11 cellular contexts compared by ENCODE assay signal in genomic region chr12:10363665-10363921, GRCh38. TPM values are rescaled to one million over a fixed set of nuclear protein-coding genes. Genes with fewer than 3 reads are reported as not detected.
A peak's percentile ranks its signal among the peaks of the same experiment; 100 is the strongest.
DNase-seq lines count a peak whose midpoint lies in the region; ATAC-seq, FAIRE-seq and TF ChIP-seq lines count a peak whose summit lies in the region.
"Had no signal": no experiment of that assay in that cellular context is flagged by ENCODE, and none has a peak within 500 bp of the region (broad histone marks: within the 10 kb centered on the region; RNA-seq: fewer than 3 reads in every experiment).

No MANE protein-coding gene starts in this region.

- H3K9me3 ChIP-seq in HCT116 (ENCODE audit: control insufficient read depth in 1 of 2, insufficient read depth in 1 of 2, low read depth in 1 of 2, low read length in 2 of 2) (peaks cover 0 to 7% of the 10 kb centered on the region in 2 experiments; a peak in 2 of 4 replicates), keratinocyte (ENCODE audit: control insufficient read depth, low read depth, low read length) (peaks cover 3% of the 10 kb centered on the region), subcutaneous abdominal adipose tissue (ENCODE audit: control insufficient read depth in 5 of 5, low read length in 5 of 5) (peaks cover 0 to 3% (median 0%) of the 10 kb centered on the region in 5 donors)

- H4K20me1 ChIP-seq in HCT116 (ENCODE audit: insufficient read depth) = no peaks in the 10 kb centered on the region
- no peaks in the 10 kb centered on the region for H4K20me1 ChIP-seq in keratinocyte (ENCODE audit: control insufficient read depth, extremely low read depth, insufficient read depth, low read length)

- no peak overlapping the region for H3K4me3 Mint-ChIP-seq in activated T-helper 17 cell treated with anti-CD3 and anti-CD28 coated beads, Interleukin-2, amount 50 U/mL, for 72 hours
- H3K4me3 Mint-ChIP-seq: activated CD8-positive, alpha-beta memory T cell treated with anti-CD3 and anti-CD28 coated beads, Interleukin-2, amount 10 ng/mL, durations not matched to agents 7 days and 5 days; nephron had no signal

- peaks cover 37 to 52% of the 10 kb centered on the region in 2 experiments; a peak in 3 of 4 replicates for H3K4me1 ChIP-seq in HCT116 (ENCODE audit: control insufficient read depth in 1 of 2, insufficient read depth in 2 of 2, low read length in 2 of 2)
- peaks cover 44% of the 10 kb centered on the region for H3K4me1 ChIP-seq in keratinocyte (ENCODE audit: control insufficient read depth, extremely low read depth, insufficient read depth, low read length)
- peaks cover 10 to 48% (median 25%) of the 10 kb centered on the region in 5 donors for H3K4me1 ChIP-seq in subcutaneous abdominal adipose tissue (ENCODE audit: control insufficient read depth in 5 of 5, insufficient read depth in 5 of 5, low read length in 5 of 5)

- DNase-seq in HCT116 (ENCODE audit: low read depth, low spot score) = no peak
- DNase-seq in keratinocyte (ENCODE audit: low read depth, low spot score) = no peak
- no peak for DNase-seq in SW 1271 (lab: John Stamatoyannopoulos, UW)
- DNase-seq in dermis blood vessel endothelial cell = no peak
- DNase-seq: activated CD8-positive, alpha-beta memory T cell treated with anti-CD3 and anti-CD28 coated beads, Interleukin-2, amount 10 ng/mL, durations not matched to agents 7 days and 5 days had no signal

- CTCF ChIA-PET in HCT116 (lab: Charles Lee) = no interaction called here

- TF ChIP-seq RAD21 in HCT116 (IDR thresholded peaks at IDR 0.05; ENCODE audit: low read depth) = no peak

- no peaks in the 10 kb centered on the region for H3K4me1 Mint-ChIP-seq in activated T-helper 17 cell treated with anti-CD3 and anti-CD28 coated beads, Interleukin-2, amount 50 U/mL, for 72 hours

- no peak for FAIRE-seq in keratinocyte (lab: Jason Lieb, UNC)

- no peak overlapping the region for H3K27ac Mint-ChIP-seq in activated T-helper 17 cell treated with anti-CD3 and anti-CD28 coated beads, Interleukin-2, amount 50 U/mL, for 72 hours
- H3K27ac Mint-ChIP-seq: activated CD8-positive, alpha-beta memory T cell treated with anti-CD3 and anti-CD28 coated beads, Interleukin-2, amount 10 ng/mL, durations not matched to agents 7 days and 5 days; endodermal cell; nephron had no signal

- H3K79me2 ChIP-seq in HCT116 (ENCODE audit: insufficient read depth, low read length) (no peaks in the 10 kb centered on the region), keratinocyte (ENCODE audit: control insufficient read depth, insufficient read depth, low read length) (peaks cover 25% of the 10 kb centered on the region)

- H3K27ac ChIP-seq in HCT116 (ENCODE audit: low read depth, low read length) (peak overlapping the region; percentile 89), VCaP (peak overlapping the region; percentile 96), keratinocyte (ENCODE audit: control insufficient read depth, insufficient read depth, low read length) (peak overlapping the region; percentile 91), subcutaneous abdominal adipose tissue (ENCODE audit: low read depth, low read length) (peak overlapping the region; percentile 99)

- H3K9me2 ChIP-seq in HCT116 (ENCODE audit: insufficient read depth) = no peaks in the 10 kb centered on the region

- peaks cover 3% of the 10 kb centered on the region for H3K27me3 Mint-ChIP-seq in activated T-helper 17 cell treated with anti-CD3 and anti-CD28 coated beads, Interleukin-2, amount 50 U/mL, for 72 hours
- H3K27me3 Mint-ChIP-seq: activated CD8-positive, alpha-beta memory T cell treated with anti-CD3 and anti-CD28 coated beads, Interleukin-2, amount 10 ng/mL, durations not matched to agents 7 days and 5 days; IgD-negative memory B cell had no signal

- no peaks in the 10 kb centered on the region for H3K36me3 Mint-ChIP-seq in activated T-helper 17 cell treated with anti-CD3 and anti-CD28 coated beads, Interleukin-2, amount 50 U/mL, for 72 hours (ENCODE audit: low read depth)

- intact Hi-C loops in HCT116 (cut with micrococcal nuclease) = no loop called here

- H3K9ac ChIP-seq in HCT116 (ENCODE audit: low read length) = peak overlapping the region; percentile 65
- peak overlapping the region; percentile 86 for H3K9ac ChIP-seq in keratinocyte (ENCODE audit: control insufficient read depth, extremely low read depth, insufficient read depth, low read length)
- peak overlapping the region in 3 of 5 donors; percentile 78 to 99 (median 82) for H3K9ac ChIP-seq in subcutaneous abdominal adipose tissue (ENCODE audit: low read length in 5 of 5)

- H2AFZ ChIP-seq in HCT116 (ENCODE audit: low read depth, low read length, poor library complexity, severe bottlenecking) = peak overlapping the region; percentile 67
- peak overlapping the region; percentile 64 for H2AFZ ChIP-seq in keratinocyte (ENCODE audit: control insufficient read depth, low read length)

- TF ChIP-seq POLR2A in HCT116 (IDR thresholded peaks at IDR 0.05; ENCODE audit: borderline replicate concordance, extremely low read depth, insufficient read depth, insufficient read length) = no peak

- no peaks in the 10 kb centered on the region for H3K27me3 ChIP-seq in HCT116 (ENCODE audit: insufficient read depth, low read length)
- H3K27me3 ChIP-seq in keratinocyte (ENCODE audit: control insufficient read depth, extremely low read depth, insufficient read depth, low read length) = no peaks in the 10 kb centered on the region
- no peaks in the 10 kb centered on the region for H3K27me3 ChIP-seq in subcutaneous abdominal adipose tissue (ENCODE audit: control insufficient read depth in 5 of 5, insufficient read depth in 4 of 5, low read length in 5 of 5)

- H3K9me3 Mint-ChIP-seq in activated T-helper 17 cell treated with anti-CD3 and anti-CD28 coated beads, Interleukin-2, amount 50 U/mL, for 72 hours = no peaks in the 10 kb centered on the region

- TF ChIP-seq CTCF in HCT116 (IDR thresholded peaks at IDR 0.05 in 2 of 3, conservative IDR thresholded peaks at IDR 0.05 in 1 of 3; ENCODE audit: borderline replicate concordance in 1 of 3, insufficient read depth in 1 of 3, low read depth in 2 of 3, low read length in 2 of 3) (no peak), VCaP (conservative IDR thresholded peaks at IDR 0.05) (no peak), keratinocyte (optimal IDR thresholded peaks at IDR 0.05 in 1 of 3, IDR thresholded peaks at IDR 0.05 in 1 of 3, conservative IDR thresholded peaks at IDR 0.05 in 1 of 3; ENCODE audit: extremely low read depth in 1 of 3, insufficient read depth in 2 of 3, low read length in 3 of 3) (no peak)

- H3K4me3 ChIP-seq in HCT116 (replicated peaks in 1 of 2; ENCODE audit: low read depth in 1 of 2, low read length in 2 of 2) (peak overlapping the region; percentile 71 to 74), keratinocyte (ENCODE audit: control insufficient read depth in 2 of 3, extremely low read depth in 1 of 3, insufficient read depth in 2 of 3, low read depth in 1 of 3, low read length in 3 of 3) (peak overlapping the region; percentile 67 to 81 (median 80)), subcutaneous abdominal adipose tissue (ENCODE audit: low read depth in 1 of 5, low read length in 5 of 5) (peak overlapping the region; percentile 79 to 97 (median 92))

- POLR2A ChIA-PET in HCT116 (lab: Charles Lee) = interaction anchor here (1.4 kb wide), 1 partner anchor 24 kb away, joined by 4 read pairs; no protein-coding TSS in a partner anchor

- ATAC-seq in HCT116 = no peak
- ATAC-seq in activated T-helper 17 cell treated with anti-CD3 and anti-CD28 coated beads, Interleukin-2, amount 50 U/mL, for 72 hours (replicated peaks) = no peak

- H3K4me2 ChIP-seq in HCT116 (ENCODE audit: low read length) (peak overlapping the region; percentile 90), keratinocyte (ENCODE audit: control insufficient read depth, extremely low read depth, insufficient read depth, low read depth, low read length) (peak overlapping the region; percentile 90)

- dilution Hi-C loops in keratinocyte (cut with MboI; ENCODE audit: extremely low pct_ligation_motif_present, low sequenced_read_pairs) = no loop called here

- no peaks in the 10 kb centered on the region for H3K9me1 ChIP-seq in keratinocyte (ENCODE audit: control insufficient read depth, extremely low read depth, insufficient read depth, low read length)

- H3K36me3 ChIP-seq in HCT116 (ENCODE audit: control insufficient read depth in 1 of 2, insufficient read depth in 2 of 2, low read length in 2 of 2) (no peaks in the 10 kb centered on the region), keratinocyte (ENCODE audit: control insufficient read depth in 2 of 2, extremely low read depth in 1 of 2, insufficient read depth in 2 of 2, low read length in 2 of 2) (peaks cover 0 to 1% of the 10 kb centered on the region in 2 experiments), subcutaneous abdominal adipose tissue (ENCODE audit: control insufficient read depth in 5 of 5, insufficient read depth in 5 of 5, low read length in 5 of 5) (no peaks in the 10 kb centered on the region)

- no TSS peak for BruUV-seq in HCT116 (replicated peaks; lab: Mats Ljungman, UMichigan)

- RAD21 ChIA-PET in HCT116 (lab: Charles Lee; ENCODE audit: low non-redundant PET in 1 of 2, low total read pairs in 2 of 2, uncharacterized antibody in 2 of 2, unreplicated experiment in 2 of 2) = no interaction called here

RNA-seq across cellular contexts. Expression of gene KLRK1, which starts 26.2 kb away (rescaled TPM):
- total RNA-seq in HCT116 (2021; ENCODE audit: unreplicated experiment) (2.3 TPM), dermis blood vessel endothelial cell (not detected in 2 replicates)
- polyA plus RNA-seq in HCT116 (2012) = 2.2 and 3.7 TPM in 2 replicates
- not detected in 3 replicates for polyA plus RNA-seq in keratinocyte
- not detected for polyA plus RNA-seq in keratinocyte (2011; ENCODE audit: low read depth)
- not detected in 2 replicates for polyA plus RNA-seq in keratinocyte (2011; cell fraction: cytosol; rRNA removed)
- polyA plus RNA-seq in keratinocyte (2011; cell fraction: nucleus; rRNA removed) = not detected in 2 replicates
- 0.14 and 0.20 TPM in 2 replicates for polyA plus RNA-seq in keratinocyte (2012; ENCODE audit: low replicate concordance)
- not detected in 3 replicates for polyA minus RNA-seq in keratinocyte
- not detected for polyA minus RNA-seq in keratinocyte (2011; cell fraction: cytosol; rRNA and poly(A)+ RNA removed)
- polyA minus RNA-seq in keratinocyte (2011; cell fraction: nucleus; rRNA and poly(A)+ RNA removed) = not detected in 2 replicates
- total RNA-seq in activated T-helper 17 cell treated with anti-CD3 and anti-CD28 coated beads, Interleukin-2, amount 50 U/mL, for 72 hours = under 1 TPM; 0.19 to 0.24 TPM

RNA-seq across cellular contexts. Expression of gene KLRC4, which starts 46.0 kb away (rescaled TPM):
- total RNA-seq in HCT116 (2021; ENCODE audit: unreplicated experiment) (2.1 TPM), dermis blood vessel endothelial cell (not detected in 2 replicates)
- 0.37 and 0.91 TPM in 2 replicates for polyA plus RNA-seq in HCT116 (2012)
- not detected in 3 replicates for polyA plus RNA-seq in keratinocyte
- not detected for polyA plus RNA-seq in keratinocyte (2011; ENCODE audit: low read depth)
- not detected in 2 replicates for polyA plus RNA-seq in keratinocyte (2011; cell fraction: cytosol; rRNA removed)
- polyA plus RNA-seq in keratinocyte (2011; cell fraction: nucleus; rRNA removed) = not detected in 2 replicates
- not detected in 2 replicates for polyA plus RNA-seq in keratinocyte (2012; ENCODE audit: low replicate concordance)
- not detected in 3 replicates for polyA minus RNA-seq in keratinocyte
- not detected for polyA minus RNA-seq in keratinocyte (2011; cell fraction: cytosol; rRNA and poly(A)+ RNA removed)
- polyA minus RNA-seq in keratinocyte (2011; cell fraction: nucleus; rRNA and poly(A)+ RNA removed) = not detected in 2 replicates
- total RNA-seq in activated T-helper 17 cell treated with anti-CD3 and anti-CD28 coated beads, Interleukin-2, amount 50 U/mL, for 72 hours = not detected
- total RNA-seq: endodermal cell had no signal
- polyA plus RNA-seq: IgD-negative memory B cell had no signal

RNA-seq across cellular contexts. Expression of gene KLRD1, which starts 55.9 kb away (rescaled TPM):
- 0.27 TPM for total RNA-seq in HCT116 (2021; ENCODE audit: unreplicated experiment)
- polyA plus RNA-seq in HCT116 (2012) = 0.02 and 0.05 TPM in 2 replicates
- polyA plus RNA-seq in keratinocyte = under 0.01 TPM in 2 of 3 replicates, not detected in the other
- polyA plus RNA-seq in keratinocyte (2011; ENCODE audit: low read depth) = 0.25 TPM
- polyA plus RNA-seq in keratinocyte (2011; cell fraction: cytosol; rRNA removed) = not detected in 2 replicates
- 0.04 and 0.11 TPM in 2 replicates for polyA plus RNA-seq in keratinocyte (2011; cell fraction: nucleus; rRNA removed)
- polyA plus RNA-seq in keratinocyte (2012; ENCODE audit: low replicate concordance) = 0.10 TPM in 1 of 2 replicates, not detected in the other
- 0.16 TPM in 1 of 3 replicates, not detected in the others for polyA minus RNA-seq in keratinocyte
- polyA minus RNA-seq in keratinocyte (2011; cell fraction: cytosol; rRNA and poly(A)+ RNA removed) = not detected
- polyA minus RNA-seq in keratinocyte (2011; cell fraction: nucleus; rRNA and poly(A)+ RNA removed) = under 0.01 and 0.23 TPM in 2 replicates
- total RNA-seq in activated T-helper 17 cell treated with anti-CD3 and anti-CD28 coated beads, Interleukin-2, amount 50 U/mL, for 72 hours = 1 to 10 TPM in 1 of 2 donors, not detected in 1; 1.1 TPM
- total RNA-seq in dermis blood vessel endothelial cell = 0.19 and 0.34 TPM in 2 replicates

RNA-seq across cellular contexts. Expression of gene KLRC3, which starts 56.8 kb away (rescaled TPM):
- total RNA-seq in HCT116 (2021; ENCODE audit: unreplicated experiment) = 1.8 TPM
- 0.77 and 1.4 TPM in 2 replicates for polyA plus RNA-seq in HCT116 (2012)
- polyA plus RNA-seq in keratinocyte = not detected in 3 replicates
- polyA plus RNA-seq in keratinocyte (2011; ENCODE audit: low read depth) = not detected
- not detected in 2 replicates for polyA plus RNA-seq in keratinocyte (2011; cell fraction: cytosol; rRNA removed)
- polyA plus RNA-seq in keratinocyte (2011; cell fraction: nucleus; rRNA removed) = not detected in 2 replicates
- not detected in 2 replicates for polyA plus RNA-seq in keratinocyte (2012; ENCODE audit: low replicate concordance)
- not detected in 3 replicates for polyA minus RNA-seq in keratinocyte
- not detected for polyA minus RNA-seq in keratinocyte (2011; cell fraction: cytosol; rRNA and poly(A)+ RNA removed)
- polyA minus RNA-seq in keratinocyte (2011; cell fraction: nucleus; rRNA and poly(A)+ RNA removed) = not detected in 2 replicates
- total RNA-seq in activated T-helper 17 cell treated with anti-CD3 and anti-CD28 coated beads, Interleukin-2, amount 50 U/mL, for 72 hours = not detected
- not detected in 2 replicates for total RNA-seq in dermis blood vessel endothelial cell
- total RNA-seq: endodermal cell had no signal
- polyA plus RNA-seq: IgD-negative memory B cell had no signal
